ENCODE assay signal across 17 cellular contexts in the genomic region with DNA sequence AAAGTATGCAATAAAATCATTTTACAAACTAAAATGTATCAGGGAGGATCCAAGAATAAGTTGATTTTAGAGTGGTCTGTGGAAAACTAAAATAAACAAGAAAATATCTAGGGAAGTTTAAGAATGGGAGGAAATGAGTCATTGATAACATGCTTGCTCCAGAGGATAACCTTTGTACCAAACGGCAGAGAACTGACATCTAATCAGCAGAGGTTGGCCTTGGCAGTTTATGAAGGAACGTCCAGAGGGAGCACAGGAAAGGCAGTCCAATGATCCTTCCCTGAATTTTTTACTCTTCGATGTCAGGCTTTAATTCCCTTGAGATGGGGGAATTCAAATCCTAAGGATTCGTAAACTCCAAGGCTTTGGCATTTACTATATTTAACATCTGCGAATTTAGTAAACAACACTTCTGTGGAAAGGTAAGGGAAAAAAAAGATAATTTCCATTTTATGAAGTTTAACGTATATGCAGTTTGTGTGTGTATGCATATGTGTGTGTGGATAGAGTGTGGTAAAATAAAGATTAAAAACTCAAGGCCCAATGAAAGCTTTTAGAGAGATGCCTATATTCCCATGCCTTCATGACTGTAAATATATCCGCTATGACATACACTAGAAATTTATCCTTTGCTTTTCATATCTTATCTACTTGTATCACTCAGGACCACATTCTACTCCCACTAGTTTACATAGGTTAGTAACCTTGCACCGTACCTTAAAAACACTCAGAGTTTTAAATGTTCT. TPM values are rescaled to one million over a fixed set of nuclear protein-coding genes. Genes with fewer than 3 reads are reported as not detected.
DNase-seq lines count a peak whose midpoint lies in the region; ATAC-seq, FAIRE-seq and TF ChIP-seq lines count a peak whose summit lies in the region.
"Had no signal": no experiment of that assay in that cellular context is flagged by ENCODE, and none has a peak within 500 bp of the region (broad histone marks: within the 10 kb centered on the region; RNA-seq: fewer than 3 reads in every experiment).

No MANE protein-coding gene starts in this region.

- DNase-seq in A549 (ENCODE audit: low read depth in 1 of 2, low spot score in 1 of 2) (peak; percentile 56 to 71), NCI-H460 (ENCODE audit: extremely low read depth, low read depth) (peak; percentile 19), fibroblast of peridontal ligament (ENCODE audit: extremely low read depth) (peak; percentile 11), mucosa of gallbladder (ENCODE audit: low spot score) (peak; percentile 49), NCI-H526 (lab: John Stamatoyannopoulos, UW) (no peak), MG63 (no peak)
- DNase-seq: activated T-cell treated with anti-CD3 and anti-CD28 coated beads, Interleukin-2, amount 50 U/mL, for 24 hours; amygdala; DMS 273 treated with DMSO at 0.1 percent for 48 hours; Karpas-422; NCI-H2029 treated with DMSO at 0.1 percent for 48 hours; NK-92 treated with Interleukin-12 subunit alpha and Interleukin-12 subunit beta, amount 100 ng/mL, for 24 hours had no signal

- TF ChIP-seq RAD21 in A549 (conservative IDR thresholded peaks at IDR 0.05 in 1 of 2, IDR thresholded peaks at IDR 0.05 in 1 of 2) = 0 out of 5 replicates have a peak, but pooled peaks of 1 of the 2 experiments have one; percentile 12

- FAIRE-seq in A549 (lab: Jason Lieb, UNC) = no peak

- no peak for TF ChIP-seq POLR2A in A549 (IDR thresholded peaks at IDR 0.05; ENCODE audit: low read length)

- no peak for TF ChIP-seq EP300 in A549 (IDR thresholded peaks at IDR 0.05)

- peaks cover 23% of the 10 kb centered on the region for H3K4me1 ChIP-seq in A549
- H3K4me1 ChIP-seq: vagina had no signal

- no peaks in the 10 kb centered on the region for H3K36me3 ChIP-seq in MG63
- H3K36me3 ChIP-seq: neutrophil, vagina had no signal

- peak overlapping the region; percentile 85 for H3K4me2 ChIP-seq in A549

- H3K9me3 ChIP-seq in A549 (no peaks in the 10 kb centered on the region), MG63 (no peaks in the 10 kb centered on the region)
- H3K9me3 ChIP-seq: neutrophil, vagina had no signal

- CTCF ChIA-PET in A549 (lab: Yijun Ruan, JAX) = no interaction called here

- POLR2A ChIA-PET in A549 (lab: Yijun Ruan, JAX) = no interaction called here

- TF ChIP-seq CTCF in A549 (IDR thresholded peaks at IDR 0.05) = no peak

- ATAC-seq in A549 = peak; percentile 91 to 92
- ATAC-seq in HG03521 (IDR thresholded peaks at IDR 0.05; ENCODE audit: unreplicated experiment) = no peak
- ATAC-seq in HG02884 (IDR thresholded peaks at IDR 0.05; ENCODE audit: unreplicated experiment) = no peak

- 8% methylated on average over 8 of the region's 8 CpGs for WGBS in A549 (ENCODE audit: missing lambda C conversion rate)

- no peaks in the 10 kb centered on the region for H3K27me3 ChIP-seq in MG63
- H3K27me3 ChIP-seq: neutrophil, vagina had no signal

- H3K4me3 ChIP-seq in A549 = peak overlapping the region; percentile 24; the same call in 2 of the 3 replicates
- H3K4me3 ChIP-seq in MG63 = no peak overlapping the region
- H3K4me3 ChIP-seq: lung, vagina had no signal

- H3K27ac ChIP-seq in A549 = peak overlapping the region; percentile 66 to 82
- H3K27ac ChIP-seq: neutrophil, vagina had no signal

TF ChIP-seq in A549, 52 proteins besides CTCF, POLR2A, EP300 and RAD21 (continues in another document):
- TF ChIP-seq, protein P1, sequence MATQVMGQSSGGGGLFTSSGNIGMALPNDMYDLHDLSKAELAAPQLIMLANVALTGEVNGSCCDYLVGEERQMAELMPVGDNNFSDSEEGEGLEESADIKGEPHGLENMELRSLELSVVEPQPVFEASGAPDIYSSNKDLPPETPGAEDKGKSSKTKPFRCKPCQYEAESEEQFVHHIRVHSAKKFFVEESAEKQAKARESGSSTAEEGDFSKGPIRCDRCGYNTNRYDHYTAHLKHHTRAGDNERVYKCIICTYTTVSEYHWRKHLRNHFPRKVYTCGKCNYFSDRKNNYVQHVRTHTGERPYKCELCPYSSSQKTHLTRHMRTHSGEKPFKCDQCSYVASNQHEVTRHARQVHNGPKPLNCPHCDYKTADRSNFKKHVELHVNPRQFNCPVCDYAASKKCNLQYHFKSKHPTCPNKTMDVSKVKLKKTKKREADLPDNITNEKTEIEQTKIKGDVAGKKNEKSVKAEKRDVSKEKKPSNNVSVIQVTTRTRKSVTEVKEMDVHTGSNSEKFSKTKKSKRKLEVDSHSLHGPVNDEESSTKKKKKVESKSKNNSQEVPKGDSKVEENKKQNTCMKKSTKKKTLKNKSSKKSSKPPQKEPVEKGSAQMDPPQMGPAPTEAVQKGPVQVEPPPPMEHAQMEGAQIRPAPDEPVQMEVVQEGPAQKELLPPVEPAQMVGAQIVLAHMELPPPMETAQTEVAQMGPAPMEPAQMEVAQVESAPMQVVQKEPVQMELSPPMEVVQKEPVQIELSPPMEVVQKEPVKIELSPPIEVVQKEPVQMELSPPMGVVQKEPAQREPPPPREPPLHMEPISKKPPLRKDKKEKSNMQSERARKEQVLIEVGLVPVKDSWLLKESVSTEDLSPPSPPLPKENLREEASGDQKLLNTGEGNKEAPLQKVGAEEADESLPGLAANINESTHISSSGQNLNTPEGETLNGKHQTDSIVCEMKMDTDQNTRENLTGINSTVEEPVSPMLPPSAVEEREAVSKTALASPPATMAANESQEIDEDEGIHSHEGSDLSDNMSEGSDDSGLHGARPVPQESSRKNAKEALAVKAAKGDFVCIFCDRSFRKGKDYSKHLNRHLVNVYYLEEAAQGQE (IDR thresholded peaks at IDR 0.05) = no peak
- TF ChIP-seq ZFP36 (IDR thresholded peaks at IDR 0.05; ENCODE audit: borderline replicate concordance, partially characterized antibody) = no peak
- no peak for TF ChIP-seq FOXS1 (CRISPR knock-in tag; IDR thresholded peaks at IDR 0.05)
- TF ChIP-seq JUNB (IDR thresholded peaks at IDR 0.05) = peak; percentile 59; the same call in 1 of the 2 replicates
- no peak for TF ChIP-seq CHD2 (IDR thresholded peaks at IDR 0.05; ENCODE audit: low read length, partially characterized antibody)
- TF ChIP-seq HMGXB4 (CRISPR knock-in tag; IDR thresholded peaks at IDR 0.05; ENCODE audit: borderline replicate concordance) = no peak
- TF ChIP-seq ZC3H11A (IDR thresholded peaks at IDR 0.05) = no peak
- TF ChIP-seq KDM5A (IDR thresholded peaks at IDR 0.05) = no peak
- no peak; the same call in 1 of the 2 replicates for TF ChIP-seq GATA3 (IDR thresholded peaks at IDR 0.05; ENCODE audit: borderline replicate concordance)
- TF ChIP-seq MYC (IDR thresholded peaks at IDR 0.05; ENCODE audit: borderline replicate concordance, low read length) = no peak
- TF ChIP-seq TFCP2L1 (CRISPR knock-in tag; IDR thresholded peaks at IDR 0.05) = no peak
- peak; percentile 32; the same call in 1 of the 2 replicates for TF ChIP-seq FOSL2 (IDR thresholded peaks at IDR 0.05)
- TF ChIP-seq FOSL2 (CRISPR knock-in tag; IDR thresholded peaks at IDR 0.05) = peak; percentile 79
- TF ChIP-seq CBX8 (IDR thresholded peaks at IDR 0.05) = no peak
- TF ChIP-seq HES2 (IDR thresholded peaks at IDR 0.05) = no peak
- no peak for TF ChIP-seq POLR2AphosphoS2 (conservative IDR thresholded peaks at IDR 0.05; ENCODE audit: low read length)
- TF ChIP-seq MAFK (IDR thresholded peaks at IDR 0.05; ENCODE audit: partially characterized antibody) = no peak
- no peak for TF ChIP-seq RCOR1 (IDR thresholded peaks at IDR 0.05; ENCODE audit: low read depth, low read length)

RNA-seq across cellular contexts. Expression of gene INPP1, which starts 8.7 kb away (rescaled TPM):
- polyA plus RNA-seq in A549 (2011; rRNA removed) (12.8 and 14.6 TPM in 2 replicates), A549 (2017; fragmentation: RNase III; extraction: RNeasy Plus Mini Kit Qiagen cat#74134 plus additional on column Dnase treatment) (15.9 to 19.9 TPM (median 18.4 TPM) in 3 replicates)
- 4.5 and 7.8 TPM in 2 replicates for polyA plus RNA-seq in A549 (2012; cell fraction: cytosol; rRNA removed)
- polyA plus RNA-seq in A549 (2012; cell fraction: nucleus; rRNA removed) = 4.2 and 5.3 TPM in 2 replicates
- 5.3 and 8.2 TPM in 2 replicates for polyA minus RNA-seq in A549 (2011; rRNA and poly(A)+ RNA removed)
- 12.0 and 12.6 TPM in 2 replicates for total RNA-seq in NCI-H460 (2014; rRNA removed; shearing (Covaris generic))
- polyA plus RNA-seq in NCI-H460 (2014; cell fraction: nucleus; rRNA removed) = 2.2 and 6.6 TPM in 2 replicates
- 41.8 TPM for total RNA-seq in mucosa of gallbladder
- 15.9 and 66.6 TPM in 2 replicates for total RNA-seq in MG63 (2014; rRNA removed; shearing (Covaris generic); ENCODE audit: low replicate concordance)

RNA-seq across cellular contexts. Expression of gene HIBCH, which starts 15.0 kb away (rescaled TPM):
- polyA plus RNA-seq in A549 (2011; rRNA removed) (17.6 and 26.9 TPM in 2 replicates), A549 (2017; fragmentation: RNase III; extraction: RNeasy Plus Mini Kit Qiagen cat#74134 plus additional on column Dnase treatment) (21.8 to 21.9 TPM (median 21.8 TPM) in 3 replicates)
- 6.0 and 7.2 TPM in 2 replicates for polyA plus RNA-seq in A549 (2012; cell fraction: cytosol; rRNA removed)
- 3.4 and 5.5 TPM in 2 replicates for polyA plus RNA-seq in A549 (2012; cell fraction: nucleus; rRNA removed)
- 10.5 and 10.9 TPM in 2 replicates for polyA minus RNA-seq in A549 (2011; rRNA and poly(A)+ RNA removed)
- 10.0 and 12.4 TPM in 2 replicates for total RNA-seq in NCI-H460 (2014; rRNA removed; shearing (Covaris generic))
- 15.9 and 17.7 TPM in 2 replicates for polyA plus RNA-seq in NCI-H460 (2014; cell fraction: nucleus; rRNA removed)
- total RNA-seq in mucosa of gallbladder = 49.8 TPM
- 7.4 and 13.9 TPM in 2 replicates for total RNA-seq in MG63 (2014; rRNA removed; shearing (Covaris generic); ENCODE audit: low replicate concordance)

Comparison
In these comparisons a context has a peak if more than half of its experiments do, and no peak if none do; other contexts are left out.
1. ATAC-seq: peak in A549 (2 of 2); none in HG03521 (single experiment) and HG02884 (single experiment).
2. DNase-seq: peak in A549 (2 of 2), NCI-H460 (single experiment), fibroblast of peridontal ligament (single experiment) and mucosa of gallbladder (single experiment); none in NCI-H526 (0 of 2) and MG63 (single experiment).